12 cellular contexts compared by ENCODE assay signal in the genomic region with DNA sequence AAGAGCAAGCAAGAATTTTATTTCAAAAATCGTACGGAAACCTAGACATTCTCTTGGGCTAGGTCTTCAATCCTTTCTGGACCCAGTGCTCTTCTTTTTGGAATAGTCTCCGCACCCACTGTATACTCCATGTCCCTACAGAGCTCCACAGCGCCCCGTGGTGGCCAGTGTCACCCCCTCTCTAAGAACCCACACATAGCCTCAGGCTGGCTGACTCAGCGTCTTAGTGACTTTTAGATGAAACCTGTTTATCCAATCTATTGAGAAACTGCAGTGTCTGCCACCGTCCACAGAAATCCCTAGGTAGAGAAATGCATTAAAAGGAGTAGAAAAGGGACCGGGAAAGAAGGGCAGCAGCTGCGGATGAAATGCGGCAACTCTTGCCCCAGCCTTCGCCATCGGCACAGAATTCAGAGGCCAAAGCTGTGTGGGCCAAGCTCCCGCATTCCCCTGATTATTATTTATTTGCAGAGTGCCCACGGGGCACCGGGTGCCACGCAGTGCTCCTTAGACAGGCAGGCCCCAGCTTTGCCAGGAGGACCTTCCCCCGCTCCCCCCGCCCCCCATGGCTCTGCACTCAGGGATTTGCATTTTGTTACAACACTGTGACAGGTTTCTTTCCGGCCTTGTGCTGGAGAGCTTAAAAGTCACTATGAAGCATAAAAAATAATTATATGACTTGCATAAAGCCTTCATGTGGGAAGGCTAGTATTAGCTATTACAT.
DNase-seq lines count a peak whose midpoint lies in the region; ATAC-seq and TF ChIP-seq lines count a peak whose summit lies in the region.
"Had no signal": no experiment of that assay in that cellular context is flagged by ENCODE, and none has a peak within 500 bp of the region (broad histone marks: within the 10 kb centered on the region; RNA-seq: fewer than 3 reads in every experiment).

No MANE protein-coding gene starts in this region.

- no peak overlapping the region for H3K27ac Mint-ChIP-seq in activated naive CD4-positive, alpha-beta T cell treated with anti-CD3 and anti-CD28 coated beads, Interleukin-2, amount 10 ng/mL, durations not matched to agents 7 days and 5 days

- no peaks in the 10 kb centered on the region for H3K9me3 Mint-ChIP-seq in activated naive CD4-positive, alpha-beta T cell treated with anti-CD3 and anti-CD28 coated beads, Interleukin-2, amount 10 ng/mL, durations not matched to agents 7 days and 5 days

- no peak overlapping the region for H3K4me3 ChIP-seq in choroid plexus epithelial cell (ENCODE audit: low read depth, low read length)
- H3K4me3 ChIP-seq: adrenal gland, GM12878, ovary had no signal

- DNase-seq in activated naive CD4-positive, alpha-beta T cell treated with anti-CD3 and anti-CD28 coated beads, Interleukin-2, amount 10 ng/mL, durations not matched to agents 7 days and 5 days, result peak; percentile 27
- no peak for DNase-seq in activated naive CD4-positive, alpha-beta T cell treated with anti-CD3 and anti-CD28 coated beads, Interleukin-2, amount 50 U/mL, for 16 hours
- DNase-seq in NAMALWA (ENCODE audit: low spot score), result peak; percentile 49
- no peak for DNase-seq in choroid plexus epithelial cell (ENCODE audit: low read depth)
- DNase-seq in retina, result peak; percentile 46
- DNase-seq in NCI-H187 (lab: John Stamatoyannopoulos, UW), result no peak
- DNase-seq: NCI-H1436 treated with DMSO at 0.1 percent for 48 hours, ovary had no signal

- H3K36me3 Mint-ChIP-seq in activated naive CD4-positive, alpha-beta T cell treated with anti-CD3 and anti-CD28 coated beads, Interleukin-2, amount 10 ng/mL, durations not matched to agents 7 days and 5 days, result no peaks in the 10 kb centered on the region

- no peak for ATAC-seq in HG03439 (IDR thresholded peaks at IDR 0.05; ENCODE audit: unreplicated experiment)
- ATAC-seq in GM18870 (IDR thresholded peaks at IDR 0.05; ENCODE audit: unreplicated experiment), result no peak
- ATAC-seq: GM12878 had no signal

- peaks cover 2% of the 10 kb centered on the region for H3K4me1 Mint-ChIP-seq in activated naive CD4-positive, alpha-beta T cell treated with anti-CD3 and anti-CD28 coated beads, Interleukin-2, amount 10 ng/mL, durations not matched to agents 7 days and 5 days

- CTCF ChIA-PET in activated naive CD4-positive, alpha-beta T cell treated with anti-CD3 and anti-CD28 coated beads, Interleukin-2, amount 10 ng/mL, durations not matched to agents 7 days and 5 days (lab: Charles Lee), result interaction anchor here (0.8 kb wide), 1 partner anchor 10 kb away, joined by 4 read pairs; no protein-coding TSS in a partner anchor

- H3K27me3 Mint-ChIP-seq in activated naive CD4-positive, alpha-beta T cell treated with anti-CD3 and anti-CD28 coated beads, Interleukin-2, amount 10 ng/mL, durations not matched to agents 7 days and 5 days, result peaks cover 54% of the 10 kb centered on the region

- no peak overlapping the region for H3K4me3 Mint-ChIP-seq in activated naive CD4-positive, alpha-beta T cell treated with anti-CD3 and anti-CD28 coated beads, Interleukin-2, amount 10 ng/mL, durations not matched to agents 7 days and 5 days

- TF ChIP-seq CTCF in choroid plexus epithelial cell (conservative IDR thresholded peaks at IDR 0.05; ENCODE audit: low read depth, low read length), result peak; percentile 39

Comparison
In these comparisons a context has a peak if more than half of its experiments do, and no peak if none do; other contexts are left out.
1. DNase-seq: peak in activated naive CD4-positive, alpha-beta T cell treated with anti-CD3 and anti-CD28 coated beads, Interleukin-2, amount 10 ng/mL, durations not matched to agents 7 days and 5 days (single experiment), NAMALWA (single experiment) and retina (single experiment); none in activated naive CD4-positive, alpha-beta T cell treated with anti-CD3 and anti-CD28 coated beads, Interleukin-2, amount 50 U/mL, for 16 hours (single experiment), choroid plexus epithelial cell (single experiment) and NCI-H187 (0 of 2).